ENCODE assay signal across 13 cellular contexts in genomic region chr16:51155199-51155607, GRCh38. TPM values are rescaled to one million over a fixed set of nuclear protein-coding genes. Genes with fewer than 3 reads are reported as not detected.
DNase-seq lines count a peak whose midpoint lies in the region; ATAC-seq, FAIRE-seq and TF ChIP-seq lines count a peak whose summit lies in the region.
"Had no signal": no experiment of that assay in that cellular context is flagged by ENCODE, and none has a peak within 500 bp of the region (broad histone marks: within the 10 kb centered on the region; RNA-seq: fewer than 3 reads in every experiment).

No MANE protein-coding gene starts in this region.

- H3K4me3 ChIP-seq in SK-N-SH (ENCODE audit: low read depth in 2 of 2, low read length in 1 of 2) (no peak overlapping the region), HepG2 (replicated peaks in 1 of 3; ENCODE audit: insufficient read depth in 1 of 3, low read depth in 2 of 3, low read length in 3 of 3) (peak overlapping the region; percentile 47 to 68 (median 57); a peak in 5 of 6 replicates), suprapubic skin (peak overlapping the region; percentile 34), Karpas-422 (ENCODE audit: low read length) (no peak overlapping the region)

- TF ChIP-seq CTCF in SK-N-SH (IDR thresholded peaks at IDR 0.05) (no peak), HepG2 (CRISPR knock-in tag; IDR thresholded peaks at IDR 0.05) (no peak), suprapubic skin (IDR thresholded peaks at IDR 0.05) (no peak), mesothelial cell of epicardium (IDR thresholded peaks at IDR 0.05; ENCODE audit: unreplicated experiment) (no peak)

- no peaks in the 10 kb centered on the region for H3K9me3 Mint-ChIP-seq in mesothelial cell of epicardium

- no peak overlapping the region for H3K4me3 Mint-ChIP-seq in mesothelial cell of epicardium
- H3K4me3 Mint-ChIP-seq: activated CD4-positive, alpha-beta T cell treated with anti-CD3 and anti-CD28 coated beads for 36 hours had no signal

- H3K9me2 ChIP-seq in SK-N-SH (no peaks in the 10 kb centered on the region), Karpas-422 (replicated peaks; ENCODE audit: insufficient read depth, low read length) (no peaks in the 10 kb centered on the region)

- ATAC-seq in SK-N-SH treated with all-trans-retinoic acid at 6 μM for 48 hours (no peak), HepG2 (no peak)
- ATAC-seq: activated CD4-positive, alpha-beta T cell treated with anti-CD3 and anti-CD28 coated beads for 36 hours; PC-3 had no signal

- H3K9me3 ChIP-seq in SK-N-SH (no peaks in the 10 kb centered on the region), HepG2 (ENCODE audit: low read length) (no peaks in the 10 kb centered on the region), suprapubic skin (no peaks in the 10 kb centered on the region), Karpas-422 (ENCODE audit: low read length) (peaks cover 6% of the 10 kb centered on the region; the same call in 1 of the 2 replicates)
- H3K9me3 ChIP-seq: testis had no signal

- POLR2A ChIA-PET in SK-N-SH (lab: Yijun Ruan, JAX) (no interaction called here), HepG2 (lab: Yijun Ruan, JAX) (no interaction called here)

- H3K27ac ChIP-seq in SK-N-SH (ENCODE audit: low read depth in 2 of 2, low read length in 1 of 2) = no peak overlapping the region
- peak overlapping the region; percentile 30 for H3K27ac ChIP-seq in caudate nucleus (ENCODE audit: low read depth, low read length)
- no peak overlapping the region for H3K27ac ChIP-seq in HepG2 (ENCODE audit: extremely low read length, insufficient read depth, low read length)
- H3K27ac ChIP-seq in suprapubic skin = no peak overlapping the region
- H3K27ac ChIP-seq in Karpas-422 (ENCODE audit: low read length) = no peak overlapping the region
- H3K27ac ChIP-seq: testis had no signal

- intact Hi-C loops in HepG2 (cut with micrococcal nuclease; ENCODE audit: unreplicated experiment) = loop anchor here (5.0 kb wide), 1 partner anchor 82 kb away; no protein-coding TSS in a partner anchor

- 13% methylated on average over 19 of the region's 20 CpGs for WGBS in SK-N-SH (ENCODE audit: low lambda C conversion rate)
- WGBS in HepG2 (ENCODE audit: low lambda C conversion rate) = 31% methylated on average over 20 of the region's 20 CpGs
- 3% methylated on average over 14 of the region's 20 CpGs for WGBS in suprapubic skin

- peaks cover 25% of the 10 kb centered on the region for H3K4me1 Mint-ChIP-seq in mesothelial cell of epicardium

- H3K4me2 ChIP-seq in SK-N-SH (peak overlapping the region; percentile 33; the same call in 1 of the 2 replicates), HepG2 (ENCODE audit: low read depth, low read length) (peak overlapping the region; percentile 75), Karpas-422 (ENCODE audit: low read depth, low read length, poor library complexity, severe bottlenecking) (no peak overlapping the region)

- H3K27me3 ChIP-seq in SK-N-SH (ENCODE audit: insufficient read depth) (peaks cover 67% of the 10 kb centered on the region), HepG2 (ENCODE audit: control insufficient read depth in 1 of 2, insufficient read depth in 2 of 2, low read length in 2 of 2) (peaks cover 6 to 32% of the 10 kb centered on the region in 2 experiments), suprapubic skin (peaks cover 91% of the 10 kb centered on the region), Karpas-422 (ENCODE audit: low read length) (no peaks in the 10 kb centered on the region)
- H3K27me3 ChIP-seq: testis had no signal

- H4K20me1 ChIP-seq in SK-N-SH (ENCODE audit: insufficient read depth) (no peaks in the 10 kb centered on the region), HepG2 (ENCODE audit: insufficient read depth, low read length) (no peaks in the 10 kb centered on the region), Karpas-422 (ENCODE audit: insufficient read depth, low read depth, low read length) (no peaks in the 10 kb centered on the region)

- no peak for FAIRE-seq in HepG2 (lab: Jason Lieb, UNC)
- FAIRE-seq: A204.1 had no signal

- TF ChIP-seq RAD21 in SK-N-SH (IDR thresholded peaks at IDR 0.05; ENCODE audit: low read length) (no peak), HepG2 (CRISPR knock-in tag; IDR thresholded peaks at IDR 0.05) (no peak)

- BruUV-seq in HepG2 (replicated peaks; lab: Mats Ljungman, UMichigan) = no TSS peak

- in situ Hi-C loops in HepG2 (cut with HindIII; ENCODE audit: extremely low pct_ligation_motif_present, low pct_unique_long_range_greater_than_20kb) = no loop called here

- no peaks in the 10 kb centered on the region for H3K79me2 ChIP-seq in SK-N-SH (ENCODE audit: insufficient read depth)
- peaks cover 3% of the 10 kb centered on the region for H3K79me2 ChIP-seq in HepG2 (ENCODE audit: insufficient read depth, low read length)
- no peaks in the 10 kb centered on the region for H3K79me2 ChIP-seq in Karpas-422 (ENCODE audit: low read length)

- DNase-seq in SK-N-SH (peak; percentile 24), caudate nucleus (lab: John Stamatoyannopoulos, UW) (peak in 4 of 61 donors; percentile 10 to 38 (median 26)), HepG2 (ENCODE audit: low spot score) (no peak), suprapubic skin (ENCODE audit: low spot score in 2 of 2) (no peak), Karpas-422 (no peak), mesothelial cell of epicardium (ENCODE audit: low spot score in 2 of 2, unreplicated experiment in 2 of 2) (no peak)
- DNase-seq in activated CD4-positive, CD25-positive, alpha-beta regulatory T cell treated with anti-CD3 and anti-CD28 coated beads, Interleukin-2, amount 50 U/mL, for 72 hours = no peak
- DNase-seq: activated CD4-positive, alpha-beta T cell treated with anti-CD3 and anti-CD28 coated beads for 36 hours; NCI-H1105; PC-3; testis had no signal

- CTCF ChIA-PET in SK-N-SH (lab: Yijun Ruan, JAX) (no interaction called here), HepG2 (lab: Yijun Ruan, JAX; ENCODE audit: low intra/inter-chr PET ratio, low total read pairs) (no interaction called here)

- no peaks in the 10 kb centered on the region for H3F3A ChIP-seq in SK-N-SH (replicated peaks; ENCODE audit: insufficient read depth)

- H3K36me3 Mint-ChIP-seq in mesothelial cell of epicardium = no peaks in the 10 kb centered on the region

- no peak for TF ChIP-seq EP300 in SK-N-SH (IDR thresholded peaks at IDR 0.05; ENCODE audit: borderline replicate concordance in 1 of 2, low read depth in 1 of 2, low read length in 1 of 2)
- no peak for TF ChIP-seq EP300 in HepG2 (IDR thresholded peaks at IDR 0.05; ENCODE audit: low read depth in 2 of 2, low read length in 2 of 2)
- no peak for TF ChIP-seq EP300 in HepG2 (CRISPR knock-in tag; IDR thresholded peaks at IDR 0.05; ENCODE audit: borderline replicate concordance)
- TF ChIP-seq EP300 in suprapubic skin (IDR thresholded peaks at IDR 0.05) = no peak

- peaks cover 89% of the 10 kb centered on the region for H3K27me3 Mint-ChIP-seq in mesothelial cell of epicardium (ENCODE audit: low read depth)

- H3K36me3 ChIP-seq in SK-N-SH (replicated peaks in 1 of 2; ENCODE audit: control insufficient read depth in 1 of 2, insufficient read depth in 2 of 2, low read length in 1 of 2) = no peaks in the 10 kb centered on the region
- no peaks in the 10 kb centered on the region for H3K36me3 ChIP-seq in HepG2 (replicated peaks in 1 of 2; ENCODE audit: control insufficient read depth in 1 of 2, insufficient read depth in 2 of 2, low read length in 2 of 2)
- no peaks in the 10 kb centered on the region for H3K36me3 ChIP-seq in suprapubic skin
- H3K36me3 ChIP-seq in Karpas-422 (ENCODE audit: insufficient read depth, low read length) = no peaks in the 10 kb centered on the region

- TF ChIP-seq POLR2A in HepG2 (IDR thresholded peaks at IDR 0.05; ENCODE audit: insufficient read depth in 1 of 2, low read depth in 2 of 2, low read length in 2 of 2) (no peak), suprapubic skin (IDR thresholded peaks at IDR 0.05) (no peak)

- H3K4me1 ChIP-seq in SK-N-SH (ENCODE audit: control insufficient read depth in 1 of 2, insufficient read depth in 2 of 2, low read depth in 1 of 2, low read length in 1 of 2) (no peaks in the 10 kb centered on the region; a peak in 1 of 4 replicates), HepG2 (ENCODE audit: insufficient read depth, low read length) (peaks cover 44% of the 10 kb centered on the region), suprapubic skin (peaks cover 57% of the 10 kb centered on the region), Karpas-422 (ENCODE audit: low read length) (no peaks in the 10 kb centered on the region)

- H3K9ac ChIP-seq in SK-N-SH (no peak overlapping the region), HepG2 (ENCODE audit: insufficient read depth, low read depth, low read length) (no peak overlapping the region), Karpas-422 (ENCODE audit: low read length) (no peak overlapping the region)

- H2AFZ ChIP-seq in SK-N-SH (ENCODE audit: low read depth) (no peak overlapping the region), HepG2 (ENCODE audit: low read length) (no peak overlapping the region), Karpas-422 (ENCODE audit: low read length) (no peak overlapping the region)

- H3K27ac Mint-ChIP-seq in mesothelial cell of epicardium = no peak overlapping the region
- H3K27ac Mint-ChIP-seq: activated CD4-positive, alpha-beta T cell treated with anti-CD3 and anti-CD28 coated beads for 36 hours had no signal

RNA-seq across cellular contexts. Expression of gene SALL1, which starts 4.1 kb away (rescaled TPM):
- polyA plus RNA-seq in SK-N-SH (2012; rRNA removed) (0.02 TPM in 1 of 2 replicates, not detected in the other), HepG2 (2011; rRNA removed) (5.9 and 6.6 TPM in 2 replicates)
- not detected in 2 replicates for polyA plus RNA-seq in SK-N-SH (2012; cell fraction: cytosol; rRNA removed)
- polyA plus RNA-seq in SK-N-SH (2012; cell fraction: nucleus; rRNA removed) = 0.01 TPM in 1 of 2 replicates, not detected in the other
- total RNA-seq in HepG2 (2016; rRNA removed; fragmentation: Illumina TruSeq; extraction: Trizol) (12.3 and 18.5 TPM in 2 replicates), suprapubic skin (under 1 TPM in 2 of 4 donors, not detected in 2; 0.08 TPM), mesothelial cell of epicardium (0.32 to 1.1 TPM (median 0.33 TPM) in 3 replicates)
- total RNA-seq in HepG2 (2016; cell fraction: cytosol; rRNA removed; fragmentation: Illumina TruSeq; extraction: Trizol; ENCODE audit: low read depth) = 3.8 and 4.7 TPM in 2 replicates
- 12.7 and 13.5 TPM in 2 replicates for total RNA-seq in HepG2 (2016; cell fraction: insoluble cytoplasmic fraction; rRNA removed; fragmentation: Illumina TruSeq; extraction: Trizol)
- 12.7 and 14.2 TPM in 2 replicates for total RNA-seq in HepG2 (2016; cell fraction: membrane; rRNA removed; fragmentation: Illumina TruSeq; extraction: Trizol)
- total RNA-seq in HepG2 (2016; cell fraction: nucleus; rRNA removed; fragmentation: Illumina TruSeq; extraction: Trizol) = 12.5 and 15.2 TPM in 2 replicates
- polyA plus RNA-seq in HepG2 (2011; cell fraction: cytosol; rRNA removed) = 3.8 and 4.0 TPM in 2 replicates
- 7.7 TPM in 2 replicates for polyA plus RNA-seq in HepG2 (2011; cell fraction: nucleus; rRNA removed)
- polyA plus RNA-seq in HepG2 (2012) = 6.2 and 6.9 TPM in 2 replicates
- polyA plus RNA-seq in HepG2 (2016; cell fraction: cytosol; fragmentation: Illumina TruSeq; extraction: Trizol; ENCODE audit: low read depth) = 2.3 and 3.0 TPM in 2 replicates
- polyA plus RNA-seq in HepG2 (2016; cell fraction: insoluble cytoplasmic fraction; fragmentation: Illumina TruSeq; extraction: Trizol; ENCODE audit: low read depth) = 16.0 and 21.0 TPM in 2 replicates
- polyA plus RNA-seq in HepG2 (2016; cell fraction: membrane; fragmentation: Illumina TruSeq; extraction: Trizol; ENCODE audit: low read depth) = 8.5 and 9.6 TPM in 2 replicates
- 30.9 and 34.8 TPM in 2 replicates for polyA plus RNA-seq in HepG2 (2016; cell fraction: nucleus; fragmentation: Illumina TruSeq; extraction: Trizol; ENCODE audit: insufficient read depth, low read depth)
- polyA minus RNA-seq in HepG2 (2011; rRNA and poly(A)+ RNA removed; ENCODE audit: low replicate concordance) = 0.02 and 5.6 TPM in 2 replicates
- polyA minus RNA-seq in HepG2 (2011; cell fraction: cytosol; rRNA and poly(A)+ RNA removed) = 3.4 and 4.2 TPM in 2 replicates
- 4.0 and 4.2 TPM in 2 replicates for polyA minus RNA-seq in HepG2 (2011; cell fraction: nucleus; rRNA and poly(A)+ RNA removed)
- total RNA-seq in Karpas-422 (2014; rRNA removed; shearing (Covaris generic); ENCODE audit: low replicate concordance) = not detected in 2 replicates
- total RNA-seq: activated CD4-positive, alpha-beta T cell treated with anti-CD3 and anti-CD28 coated beads for 36 hours; PC-3 had no signal

Comparison
In these comparisons a context has a peak if more than half of its experiments do, and no peak if none do; other contexts are left out.
1. H3K4me3 ChIP-seq: peak in HepG2 (3 of 3) and suprapubic skin (single experiment); none in SK-N-SH (0 of 2) and Karpas-422 (single experiment).